21 cellular contexts compared by ENCODE assay signal in genomic region chr13:20394506-20394905, GRCh38.
DNase-seq lines count a peak whose midpoint lies in the region; ATAC-seq and TF ChIP-seq lines count a peak whose summit lies in the region.
"Had no signal": no experiment of that assay in that cellular context is flagged by ENCODE, and none has a peak within 500 bp of the region (broad histone marks: within the 10 kb centered on the region; RNA-seq: fewer than 3 reads in every experiment).

No MANE protein-coding gene starts in this region.

- no peak for ATAC-seq in activated CD8-positive, alpha-beta memory T cell treated with anti-CD3 and anti-CD28 coated beads, Interleukin-2, amount 10 ng/mL, durations not matched to agents 7 days and 5 days
- no peak for ATAC-seq in GM21447 (IDR thresholded peaks at IDR 0.05; ENCODE audit: unreplicated experiment)
- ATAC-seq: CD8-positive, alpha-beta T cell; K562; Right ventricle myocardium inferior had no signal

- no peak overlapping the region for H3K27ac ChIP-seq in uterus
- H3K27ac ChIP-seq: HL-60 had no signal

- H3K4me3 Mint-ChIP-seq in activated CD8-positive, alpha-beta memory T cell treated with anti-CD3 and anti-CD28 coated beads, Interleukin-2, amount 10 ng/mL, durations not matched to agents 7 days and 5 days = no peak overlapping the region
- H3K4me3 Mint-ChIP-seq: CD8-positive, alpha-beta T cell had no signal

- H3K36me3 ChIP-seq in H7 (replicated peaks; ENCODE audit: control insufficient read depth, insufficient read depth, low read length) = no peaks in the 10 kb centered on the region
- no peaks in the 10 kb centered on the region for H3K36me3 ChIP-seq in uterus
- H3K36me3 ChIP-seq: HAP-1, MG63 had no signal

- no peaks in the 10 kb centered on the region for H3K9me3 ChIP-seq in uterus
- H3K9me3 ChIP-seq: HAP-1 had no signal

- intact Hi-C loops in uterus (cut with DNase I; ENCODE audit: low total_unique reads) = no loop called here

- H3K27ac Mint-ChIP-seq in activated CD8-positive, alpha-beta memory T cell treated with anti-CD3 and anti-CD28 coated beads, Interleukin-2, amount 10 ng/mL, durations not matched to agents 7 days and 5 days = no peak overlapping the region
- H3K27ac Mint-ChIP-seq: CD8-positive, alpha-beta T cell had no signal

- H3K4me1 ChIP-seq in uterus = no peaks in the 10 kb centered on the region
- H3K4me1 ChIP-seq: HAP-1 had no signal

- H3K27me3 ChIP-seq in H7 (ENCODE audit: control insufficient read depth, insufficient read depth, low read length) (no peaks in the 10 kb centered on the region), uterus (no peaks in the 10 kb centered on the region)
- H3K27me3 ChIP-seq: MG63 had no signal

- no peaks in the 10 kb centered on the region for H3K4me1 Mint-ChIP-seq in activated CD8-positive, alpha-beta memory T cell treated with anti-CD3 and anti-CD28 coated beads, Interleukin-2, amount 10 ng/mL, durations not matched to agents 7 days and 5 days

- no peak overlapping the region for H3K4me3 ChIP-seq in H7 (ENCODE audit: insufficient read depth, low read depth, low read length)
- no peak overlapping the region for H3K4me3 ChIP-seq in uterus
- H3K4me3 ChIP-seq: HAP-1, K562, MG63 had no signal

- TF ChIP-seq POLR2A in uterus (IDR thresholded peaks at IDR 0.05) = no peak

- CTCF ChIA-PET in activated CD8-positive, alpha-beta memory T cell treated with anti-CD3 and anti-CD28 coated beads, Interleukin-2, amount 10 ng/mL, durations not matched to agents 7 days and 5 days (lab: Charles Lee) = no interaction called here

- H3K27me3 Mint-ChIP-seq in activated CD8-positive, alpha-beta memory T cell treated with anti-CD3 and anti-CD28 coated beads, Interleukin-2, amount 10 ng/mL, durations not matched to agents 7 days and 5 days = no peaks in the 10 kb centered on the region

- H3K36me3 Mint-ChIP-seq in activated CD8-positive, alpha-beta memory T cell treated with anti-CD3 and anti-CD28 coated beads, Interleukin-2, amount 10 ng/mL, durations not matched to agents 7 days and 5 days = peaks cover 5% of the 10 kb centered on the region
- H3K36me3 Mint-ChIP-seq: CD8-positive, alpha-beta T cell had no signal

- DNase-seq in activated CD8-positive, alpha-beta memory T cell treated with anti-CD3 and anti-CD28 coated beads for 24 hours = peak; percentile 51
- DNase-seq in activated CD8-positive, alpha-beta memory T cell treated with anti-CD3 and anti-CD28 coated beads, Interleukin-2, amount 10 ng/mL, durations not matched to agents 7 days and 5 days = no peak
- DNase-seq in H7 = peak; percentile 58
- peak; percentile 45 for DNase-seq in left kidney (ENCODE audit: low read depth, low spot score)
- no peak for DNase-seq in uterus
- no peak for DNase-seq in NCI-H1930 (lab: John Stamatoyannopoulos, UW)
- DNase-seq: 8988T; AML-193; C1 segment of cervical spinal cord; CD8-positive, alpha-beta T cell; MG63; NCI-H1417; NCI-H187; NCI-H2107; NCI-H446 treated with DMSO at 0.1 percent for 48 hours; NCI-H526 treated with DMSO at 0.1 percent for 48 hours had no signal

- no peak for TF ChIP-seq CTCF in uterus (IDR thresholded peaks at IDR 0.05)

- H3K9me3 Mint-ChIP-seq in activated CD8-positive, alpha-beta memory T cell treated with anti-CD3 and anti-CD28 coated beads, Interleukin-2, amount 10 ng/mL, durations not matched to agents 7 days and 5 days (ENCODE audit: low read depth) = peaks cover 4% of the 10 kb centered on the region
- H3K9me3 Mint-ChIP-seq: CD8-positive, alpha-beta T cell had no signal

Comparison
In these comparisons a context has a peak if more than half of its experiments do, and no peak if none do; other contexts are left out.
1. DNase-seq: peak in activated CD8-positive, alpha-beta memory T cell treated with anti-CD3 and anti-CD28 coated beads for 24 hours (single experiment), H7 (single experiment) and left kidney (single experiment); none in activated CD8-positive, alpha-beta memory T cell treated with anti-CD3 and anti-CD28 coated beads, Interleukin-2, amount 10 ng/mL, durations not matched to agents 7 days and 5 days (single experiment), uterus (0 of 2) and NCI-H1930 (0 of 2).